In the genomic region with DNA sequence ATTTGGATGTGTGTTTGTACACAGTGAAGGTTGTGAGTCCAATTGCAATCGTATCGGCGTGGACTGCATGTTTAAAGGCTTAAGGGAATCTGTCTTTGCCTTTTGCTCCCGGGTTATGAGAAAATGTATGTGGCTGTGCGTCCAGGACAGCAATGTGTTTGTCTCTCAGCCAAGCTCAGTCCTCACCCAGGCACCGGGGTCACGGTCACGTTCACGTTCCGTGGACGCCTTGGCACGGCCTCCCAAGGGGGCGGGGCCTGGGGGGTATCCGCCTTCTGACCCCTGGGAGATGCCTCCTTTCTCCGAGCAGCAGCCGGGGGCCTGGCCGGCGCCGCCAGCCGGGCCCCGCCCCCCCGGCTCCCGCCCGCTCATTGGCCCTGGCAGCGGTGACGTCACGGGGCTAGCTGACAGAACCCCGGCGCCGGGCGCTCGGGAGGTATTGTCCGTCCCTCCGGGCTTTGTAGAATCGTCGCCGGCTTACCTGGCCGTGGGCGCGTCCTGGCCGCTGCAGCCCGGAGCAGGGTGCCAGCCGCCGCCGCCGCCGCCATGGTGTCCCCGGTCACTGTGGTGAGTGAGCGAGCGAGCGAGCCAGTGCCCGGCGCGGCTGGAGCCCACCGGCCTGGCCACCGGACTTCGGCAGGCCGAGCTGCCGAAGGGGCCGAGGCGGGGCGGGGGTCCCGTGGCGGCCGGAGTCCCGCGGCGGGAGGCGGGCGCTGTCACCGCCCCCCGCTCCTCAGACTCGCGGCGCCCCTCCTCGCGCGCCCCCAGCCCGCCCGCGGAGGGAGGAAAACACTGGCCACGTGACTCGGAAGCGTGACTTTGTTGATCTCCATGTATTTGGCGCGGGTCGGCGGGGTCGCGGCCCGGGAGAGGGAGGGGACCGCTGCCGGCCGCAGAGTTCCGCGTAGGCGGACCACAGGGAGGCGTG, we compare ENCODE assay signal across 8 cellular contexts. TPM values are rescaled to one million over a fixed set of nuclear protein-coding genes. Genes with fewer than 3 reads are reported as not detected.
DNase-seq lines count a peak whose midpoint lies in the region; ATAC-seq, FAIRE-seq and TF ChIP-seq lines count a peak whose summit lies in the region.

A gene with protein sequence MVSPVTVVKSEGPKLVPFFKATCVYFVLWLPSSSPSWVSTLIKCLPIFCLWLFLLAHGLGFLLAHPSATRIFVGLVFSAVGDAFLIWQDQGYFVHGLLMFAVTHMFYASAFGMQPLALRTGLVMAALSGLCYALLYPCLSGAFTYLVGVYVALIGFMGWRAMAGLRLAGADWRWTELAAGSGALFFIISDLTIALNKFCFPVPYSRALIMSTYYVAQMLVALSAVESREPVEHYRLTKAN (plus strand): TSS at position 439 of the 928 bp plus-strand sequence. CDS start 108 bp downstream, at position 547.

- no peaks in the 10 kb centered on the region for H3K36me3 ChIP-seq in kidney (ENCODE audit: control insufficient read depth in 1 of 2, insufficient read depth in 2 of 2, low read length in 2 of 2)

- H3K4me3 ChIP-seq in kidney (ENCODE audit: low read length in 2 of 2): peak within 1 kb of the TSS; percentile 75 to 77

- intact Hi-C loops in kidney (cut with DNase I): no loop called here

- peak; percentile 78 for DNase-seq in ACHN
- peak; percentile 71 for DNase-seq in NCI-H345 treated with DMSO at 0.1 percent for 48 hours (lab: John Stamatoyannopoulos, UW; ENCODE audit: unreplicated experiment)
- peak; percentile 79 to 90 for DNase-seq in activated CD4-positive, alpha-beta T cell treated with anti-CD3 and anti-CD28 coated beads for 24 hours (ENCODE audit: low read depth in 2 of 2)
- peak; percentile 26 to 80 for DNase-seq in cerebellar nuclear complex (lab: John Stamatoyannopoulos, UW)
- DNase-seq in kidney: peak; percentile 98
- peak; percentile 73 to 84 (median 76) for DNase-seq in stimulated activated CD4-positive, alpha-beta T cell treated with anti-CD3 and anti-CD28 coated beads, Interleukin-12 subunit alpha, Interleukin-12 subunit beta, amount 100 ng/mL, for 48 hours (ENCODE audit: low read depth in 2 of 3, low spot score in 1 of 3)

- no peaks in the 10 kb centered on the region for H3K9me3 ChIP-seq in kidney (ENCODE audit: control insufficient read depth in 1 of 2, low read length in 2 of 2)

- FAIRE-seq in kidney (lab: Jason Lieb, UNC): no peak

- peak within 1 kb of the TSS in 1 of 2 donors; percentile 79 for H3K9ac ChIP-seq in kidney (ENCODE audit: low read length in 2 of 2)

- peaks cover 4 to 30% of the 10 kb centered on the region in 2 donors for H3K4me1 ChIP-seq in kidney (ENCODE audit: control insufficient read depth in 1 of 2, insufficient read depth in 1 of 2, low read depth in 1 of 2, low read length in 2 of 2)

- H3K27ac ChIP-seq in kidney (ENCODE audit: low read depth in 2 of 2, low read length in 2 of 2): peak within 1 kb of the TSS; percentile 74 to 88

- in situ Hi-C loops in ACHN (cut with HindIII; ENCODE audit: low pct_ligation_motif_present, low pct_unique_long_range_greater_than_20kb, low sequenced_read_pairs): no loop called here

- ATAC-seq in GM18873 (IDR thresholded peaks at IDR 0.05; ENCODE audit: low FRiP score, unreplicated experiment): peak; percentile 73
- ATAC-seq in HG03159 (IDR thresholded peaks at IDR 0.05; ENCODE audit: unreplicated experiment): peak; percentile 92

- TF ChIP-seq CTCF in kidney (IDR thresholded peaks at IDR 0.05; ENCODE audit: borderline replicate concordance, extremely low read depth, insufficient read depth): no peak

RNA-seq across cellular contexts. Expression of the gene that starts here (rescaled TPM):
- 7.4 TPM for total RNA-seq in kidney
- polyA plus RNA-seq in kidney (ENCODE audit: insufficient read depth, low read depth, low replicate concordance): 17.1 TPM

Comparison
In these comparisons a context has a peak if more than half of its experiments do, and no peak if none do; other contexts are left out.
1. Peak in every context shown above with its lines: DNase-seq, ATAC-seq, H3K4me3 ChIP-seq and H3K27ac ChIP-seq.